23 cellular contexts compared by ENCODE assay signal in the genomic region with DNA sequence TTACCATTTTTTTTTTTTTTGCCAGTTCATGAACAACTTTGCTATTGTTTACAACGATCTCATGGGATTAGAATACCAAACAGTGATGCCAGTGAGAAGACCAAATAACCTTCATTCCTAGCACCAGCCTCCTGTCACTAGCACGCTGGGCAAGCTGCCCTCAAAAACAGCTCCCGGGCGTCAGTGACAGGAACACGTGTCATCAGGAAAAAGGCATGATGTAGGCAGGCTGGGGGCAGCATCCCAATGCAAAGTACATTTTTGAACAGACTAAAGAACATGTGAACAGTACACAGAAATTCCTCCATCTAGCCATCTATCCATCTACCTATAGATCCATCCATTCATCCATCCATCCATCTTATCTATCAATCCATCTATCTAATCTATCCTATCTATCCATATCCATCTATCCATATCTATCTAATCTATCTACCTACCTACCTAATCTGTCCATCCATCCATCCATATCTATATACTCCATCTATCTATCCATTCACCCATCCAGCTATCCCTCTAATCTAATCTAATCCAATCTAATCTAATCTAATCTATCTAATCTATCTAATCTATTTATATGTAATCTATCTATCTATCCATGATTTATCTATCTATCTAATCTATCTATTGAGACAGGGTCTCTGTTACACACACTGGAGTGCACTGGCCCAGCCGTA.
DNase-seq lines count a peak whose midpoint lies in the region; ATAC-seq, FAIRE-seq and TF ChIP-seq lines count a peak whose summit lies in the region.
"Had no signal": no experiment of that assay in that cellular context is flagged by ENCODE, and none has a peak within 500 bp of the region (broad histone marks: within the 10 kb centered on the region; RNA-seq: fewer than 3 reads in every experiment).

No MANE protein-coding gene starts in this region.

- CTCF ChIA-PET in HepG2 (lab: Yijun Ruan, JAX; ENCODE audit: low intra/inter-chr PET ratio, low total read pairs), result no interaction called here

- H3K36me3 ChIP-seq in HepG2 (replicated peaks in 1 of 2; ENCODE audit: control insufficient read depth in 1 of 2, insufficient read depth in 2 of 2, low read length in 2 of 2), result peaks cover 5 to 18% of the 10 kb centered on the region in 2 experiments; a peak in 4 of 5 replicates
- H3K36me3 ChIP-seq in right lobe of liver, result no peaks in the 10 kb centered on the region
- H3K36me3 ChIP-seq in neural progenitor cell, result no peaks in the 10 kb centered on the region
- H3K36me3 ChIP-seq in gastroesophageal sphincter, result no peaks in the 10 kb centered on the region
- H3K36me3 ChIP-seq: BLaER1 treated with 17β-estradiol and CSF1 and Interleukin-3, amounts not matched to agents 10 nM and 100 nM had no signal

- H3K27ac ChIP-seq in HepG2 (ENCODE audit: extremely low read length, insufficient read depth, low read length), result no peak overlapping the region
- no peak overlapping the region for H3K27ac ChIP-seq in right lobe of liver
- H3K27ac ChIP-seq in neural progenitor cell, result no peak overlapping the region
- H3K27ac ChIP-seq in gastroesophageal sphincter, result no peak overlapping the region
- H3K27ac ChIP-seq: A549; BLaER1 treated with 17β-estradiol and CSF1 and Interleukin-3, amounts not matched to agents 10 nM and 100 nM; RWPE1 had no signal

- peaks cover 32% of the 10 kb centered on the region for H4K20me1 ChIP-seq in HepG2 (ENCODE audit: insufficient read depth, low read length)
- H4K20me1 ChIP-seq in neural progenitor cell (ENCODE audit: low read depth), result no peaks in the 10 kb centered on the region
- H4K20me1 ChIP-seq: BLaER1 treated with 17β-estradiol and CSF1 and Interleukin-3, amounts not matched to agents 10 nM and 100 nM had no signal

- POLR2A ChIA-PET in HepG2 (lab: Yijun Ruan, JAX), result no interaction called here

- TF ChIP-seq CTCF in HepG2 (CRISPR knock-in tag; IDR thresholded peaks at IDR 0.05) (no peak), right lobe of liver (IDR thresholded peaks at IDR 0.05) (no peak), neural progenitor cell (IDR thresholded peaks at IDR 0.05) (no peak), gastroesophageal sphincter (IDR thresholded peaks at IDR 0.05) (no peak)

- H3K4me2 ChIP-seq in HepG2 (ENCODE audit: low read depth, low read length) (no peak overlapping the region), neural progenitor cell (no peak overlapping the region)
- H3K4me2 ChIP-seq: A549 had no signal

- H3K27me3 ChIP-seq in HepG2 (ENCODE audit: control insufficient read depth in 1 of 2, insufficient read depth in 2 of 2, low read length in 2 of 2) (no peaks in the 10 kb centered on the region), right lobe of liver (no peaks in the 10 kb centered on the region), neural progenitor cell (no peaks in the 10 kb centered on the region), gastroesophageal sphincter (no peaks in the 10 kb centered on the region)
- H3K27me3 ChIP-seq: BLaER1 treated with 17β-estradiol and CSF1 and Interleukin-3, amounts not matched to agents 10 nM and 100 nM had no signal

- intact Hi-C loops in HepG2 (cut with micrococcal nuclease; ENCODE audit: unreplicated experiment) (no loop called here), right lobe of liver (cut with DNase I) (no loop called here)

- H3K4me1 ChIP-seq in HepG2 (ENCODE audit: insufficient read depth, low read length) (no peaks in the 10 kb centered on the region), right lobe of liver (no peaks in the 10 kb centered on the region), neural progenitor cell (peaks cover 12% of the 10 kb centered on the region), gastroesophageal sphincter (peaks cover 0 to 26% (median 8%) of the 10 kb centered on the region in 3 donors)
- H3K4me1 ChIP-seq: A549 had no signal

- H3K4me3 ChIP-seq in HepG2 (replicated peaks in 1 of 3; ENCODE audit: insufficient read depth in 1 of 3, low read depth in 2 of 3, low read length in 3 of 3), result no peak overlapping the region
- no peak overlapping the region for H3K4me3 ChIP-seq in right lobe of liver
- no peak overlapping the region for H3K4me3 ChIP-seq in neural progenitor cell
- no peak overlapping the region for H3K4me3 ChIP-seq in gastroesophageal sphincter
- H3K4me3 ChIP-seq: A549; BLaER1 treated with 17β-estradiol and CSF1 and Interleukin-3, amounts not matched to agents 10 nM and 100 nM; GM12878 had no signal

- H3K27me3 Mint-ChIP-seq in neural progenitor cell (ENCODE audit: insufficient read depth, low read depth), result peaks cover 6% of the 10 kb centered on the region
- H3K27me3 Mint-ChIP-seq in activated naive CD8-positive, alpha-beta T cell treated with anti-CD3 and anti-CD28 coated beads for 36 hours, result peaks cover 13% of the 10 kb centered on the region

- H3K4me3 Mint-ChIP-seq in neural progenitor cell, result no peak overlapping the region
- no peak overlapping the region for H3K4me3 Mint-ChIP-seq in activated naive CD8-positive, alpha-beta T cell treated with anti-CD3 and anti-CD28 coated beads for 36 hours
- H3K4me3 Mint-ChIP-seq: CD4-positive, alpha-beta T cell had no signal

- DNase-seq in HepG2 (ENCODE audit: low spot score) (no peak), right lobe of liver (no peak), SK-MEL-5 (ENCODE audit: low read depth, low spot score) (peak; percentile 43), neural progenitor cell (ENCODE audit: low spot score) (no peak)
- DNase-seq in activated naive CD8-positive, alpha-beta T cell treated with anti-CD3 and anti-CD28 coated beads for 36 hours, result no peak
- DNase-seq: AML-193; CD4-positive, alpha-beta T cell; DMS 273 treated with DMSO at 0.1 percent for 48 hours; DMS79; EL; GDM1; GOT3; KG1; MM.1S; NCI-H2227 treated with DMSO at 0.1 percent for 48 hours had no signal

- FAIRE-seq in HepG2 (lab: Jason Lieb, UNC), result no peak
- FAIRE-seq: A549, GM12878 had no signal

- no peak overlapping the region for H3K9ac ChIP-seq in HepG2 (ENCODE audit: insufficient read depth, low read depth, low read length)
- no peak overlapping the region for H3K9ac ChIP-seq in neural progenitor cell
- H3K9ac ChIP-seq: BLaER1 treated with 17β-estradiol and CSF1 and Interleukin-3, amounts not matched to agents 10 nM and 100 nM had no signal

- H3K9me3 ChIP-seq in HepG2 (ENCODE audit: low read length) (no peaks in the 10 kb centered on the region), right lobe of liver (no peaks in the 10 kb centered on the region), neural progenitor cell (ENCODE audit: low read depth) (no peaks in the 10 kb centered on the region), gastroesophageal sphincter (no peaks in the 10 kb centered on the region)
- H3K9me3 ChIP-seq: A549; BLaER1 treated with 17β-estradiol and CSF1 and Interleukin-3, amounts not matched to agents 10 nM and 100 nM had no signal

- no peaks in the 10 kb centered on the region for H3F3A ChIP-seq in neural progenitor cell (ENCODE audit: low read depth)

- WGBS in HepG2 (ENCODE audit: low lambda C conversion rate), result 93% methylated on average over 6 of the region's 6 CpGs
- WGBS in right lobe of liver (ENCODE audit: insufficient coverage, low coverage, low lambda C conversion rate, missing lambda C conversion rate), result 87% methylated on average over 6 of the region's 6 CpGs
- 74 to 78% methylated on average over 5 to 6 of the region's 6 CpGs for WGBS in gastroesophageal sphincter (ENCODE audit: low coverage in 1 of 2), 2 donors

- peak overlapping the region; percentile 14 for H3K27ac Mint-ChIP-seq in neural progenitor cell
- H3K27ac Mint-ChIP-seq in activated naive CD8-positive, alpha-beta T cell treated with anti-CD3 and anti-CD28 coated beads for 36 hours, result no peak overlapping the region
- H3K27ac Mint-ChIP-seq: CD4-positive, alpha-beta T cell had no signal

- H3K79me2 ChIP-seq in HepG2 (ENCODE audit: insufficient read depth, low read length), result no peaks in the 10 kb centered on the region
- no peaks in the 10 kb centered on the region for H3K79me2 ChIP-seq in neural progenitor cell (ENCODE audit: low read depth)

- H3K4me1 Mint-ChIP-seq in neural progenitor cell, result peaks cover 30% of the 10 kb centered on the region
- H3K4me1 Mint-ChIP-seq in activated naive CD8-positive, alpha-beta T cell treated with anti-CD3 and anti-CD28 coated beads for 36 hours, result no peaks in the 10 kb centered on the region

- H2AFZ ChIP-seq in HepG2 (ENCODE audit: low read length) (no peak overlapping the region), neural progenitor cell (replicated peaks) (peak overlapping the region; percentile 51)

- TF ChIP-seq EP300 in HepG2 (IDR thresholded peaks at IDR 0.05; ENCODE audit: low read depth in 2 of 2, low read length in 2 of 2) (no peak), HepG2 (CRISPR knock-in tag; IDR thresholded peaks at IDR 0.05; ENCODE audit: borderline replicate concordance) (no peak), gastroesophageal sphincter (IDR thresholded peaks at IDR 0.05) (no peak)

- H3K36me3 Mint-ChIP-seq in neural progenitor cell, result no peaks in the 10 kb centered on the region
- no peaks in the 10 kb centered on the region for H3K36me3 Mint-ChIP-seq in activated naive CD8-positive, alpha-beta T cell treated with anti-CD3 and anti-CD28 coated beads for 36 hours

- in situ Hi-C loops in HepG2 (cut with HindIII; ENCODE audit: extremely low pct_ligation_motif_present, low pct_unique_long_range_greater_than_20kb), result no loop called here
- in situ Hi-C loops in SK-MEL-5 (cut with HindIII; ENCODE audit: low pct_unique_long_range_greater_than_20kb, low sequenced_read_pairs), result no loop called here

- TSS peak; percentile 29 for BruUV-seq in HepG2 (replicated peaks; lab: Mats Ljungman, UMichigan)

- ATAC-seq in HepG2 (no peak), right lobe of liver (no peak), HG03045 (IDR thresholded peaks at IDR 0.05; ENCODE audit: unreplicated experiment) (no peak), gastroesophageal sphincter (no peak)
- ATAC-seq: A549, GM12878, HCT116, Panc1 had no signal

- TF ChIP-seq POLR2A in HepG2 (IDR thresholded peaks at IDR 0.05; ENCODE audit: insufficient read depth in 1 of 2, low read depth in 2 of 2, low read length in 2 of 2) (no peak), right lobe of liver (IDR thresholded peaks at IDR 0.05) (no peak), gastroesophageal sphincter (IDR thresholded peaks at IDR 0.05) (no peak)

- no peaks in the 10 kb centered on the region for H3K9me3 Mint-ChIP-seq in neural progenitor cell
- H3K9me3 Mint-ChIP-seq in activated naive CD8-positive, alpha-beta T cell treated with anti-CD3 and anti-CD28 coated beads for 36 hours, result no peaks in the 10 kb centered on the region
- H3K9me3 Mint-ChIP-seq: CD4-positive, alpha-beta T cell had no signal

- no peak for TF ChIP-seq RAD21 in HepG2 (CRISPR knock-in tag; IDR thresholded peaks at IDR 0.05)

TF ChIP-seq in HepG2, 621 proteins besides CTCF, POLR2A, EP300 and RAD21 (continues in another document):
- TF ChIP-seq ZNF235 (CRISPR knock-in tag; IDR thresholded peaks at IDR 0.05; ENCODE audit: borderline replicate concordance), result no peak
- TF ChIP-seq RARA (CRISPR knock-in tag; IDR thresholded peaks at IDR 0.05), result no peak
- no peak for TF ChIP-seq ZNF691 (CRISPR knock-in tag; IDR thresholded peaks at IDR 0.05; ENCODE audit: borderline replicate concordance, low read depth)
